18 cellular contexts compared by ENCODE assay signal in genomic region chr15:41829959-41830646, GRCh38. TPM values are rescaled to one million over a fixed set of nuclear protein-coding genes. Genes with fewer than 3 reads are reported as not detected.
DNase-seq lines count a peak whose midpoint lies in the region; ATAC-seq and TF ChIP-seq lines count a peak whose summit lies in the region.
"Had no signal": no experiment of that assay in that cellular context is flagged by ENCODE, and none has a peak within 500 bp of the region (broad histone marks: within the 10 kb centered on the region; RNA-seq: fewer than 3 reads in every experiment).

No MANE protein-coding gene starts in this region.

- ATAC-seq in Right ventricle myocardium inferior (no peak), RWPE2 (ENCODE audit: low read depth) (no peak), GM19455 (IDR thresholded peaks at IDR 0.05; ENCODE audit: unreplicated experiment) (no peak)
- ATAC-seq: CD8-positive, alpha-beta T cell had no signal

- intact Hi-C loops in Right ventricle myocardium inferior (cut with DNase I) = loop anchor here (2.0 to 5.0 kb wide), 2 partner anchors 65 to 142 kb away; partner anchors contain the start of genes EHD4 and SPTBN5
- intact Hi-C loops in dorsolateral prefrontal cortex (cut with DNase I) = loop anchor here in 1 of 2 donors (5.0 to 10.0 kb wide), 3 partner anchors 67 to 273 kb away; partner anchors contain the start of genes EHD4 and TYRO3

- no peak for TF ChIP-seq CTCF in right atrium auricular region (IDR thresholded peaks at IDR 0.05)
- TF ChIP-seq CTCF in RWPE2 (IDR thresholded peaks at IDR 0.05; ENCODE audit: poor library complexity, severe bottlenecking) = no peak
- no peak for TF ChIP-seq CTCF in dorsolateral prefrontal cortex (IDR thresholded peaks at IDR 0.05 in 54 of 56, conservative IDR thresholded peaks at IDR 0.05 in 2 of 56; ENCODE audit: low read depth in 1 of 56, partially characterized antibody in 56 of 56)

- H3K9me3 ChIP-seq in right atrium auricular region (no peaks in the 10 kb centered on the region), RWPE2 (ENCODE audit: severe bottlenecking) (no peaks in the 10 kb centered on the region)
- H3K9me3 ChIP-seq: SJCRH30 had no signal

- H3K4me3 ChIP-seq in right atrium auricular region (no peak overlapping the region), RWPE2 (ENCODE audit: severe bottlenecking) (no peak overlapping the region), dorsolateral prefrontal cortex (peak overlapping the region in 1 of 59 donors; percentile 98)
- H3K4me3 ChIP-seq: SJCRH30 had no signal

- H3K27me3 ChIP-seq in right atrium auricular region (no peaks in the 10 kb centered on the region), RWPE2 (ENCODE audit: insufficient read depth, poor library complexity, severe bottlenecking) (no peaks in the 10 kb centered on the region), dorsolateral prefrontal cortex (no peaks in the 10 kb centered on the region)
- H3K27me3 ChIP-seq: SJCRH30 had no signal

- H3K4me1 ChIP-seq in right atrium auricular region (peaks cover 0 to 27% of the 10 kb centered on the region in 2 donors), RWPE2 (ENCODE audit: insufficient read depth, poor library complexity, severe bottlenecking) (peaks cover 38% of the 10 kb centered on the region)
- H3K4me1 ChIP-seq: SJCRH30 had no signal

- H3K27ac ChIP-seq in right atrium auricular region (no peak overlapping the region), RWPE2 (ENCODE audit: poor library complexity, severe bottlenecking) (peak overlapping the region; percentile 53), epithelial cell of prostate (peak overlapping the region; percentile 80), dorsolateral prefrontal cortex (peak overlapping the region in 8 of 59 donors; percentile 5 to 92 (median 34))
- H3K27ac ChIP-seq: SJCRH30 had no signal

- DNase-seq in Right ventricle myocardium inferior (ENCODE audit: missing footprints) = peak; percentile 68
- no peak for DNase-seq in right atrium auricular region (ENCODE audit: low spot score)
- DNase-seq in RWPE2 (ENCODE audit: low spot score) = no peak
- no peak for DNase-seq in epithelial cell of prostate (ENCODE audit: low read depth, low spot score)
- DNase-seq in kidney tubule cell (ENCODE audit: low spot score) = no peak
- DNase-seq in dorsolateral prefrontal cortex = no peak
- DNase-seq: ACHN; AML-193; CD8-positive, alpha-beta T cell; DMS79 treated with DMSO at 0.1 percent for 48 hours; HCEC 1CT; NCI-H1417 treated with DMSO at 0.1 percent for 48 hours; NCI-H1930; NCI-H2171; NCI-H446; NK-92 treated with Interleukin-12 subunit alpha and Interleukin-12 subunit beta, amount 100 ng/mL, for 24 hours; SJCRH30 had no signal

- peaks cover 5% of the 10 kb centered on the region for H3K36me3 ChIP-seq in right atrium auricular region
- peaks cover 12% of the 10 kb centered on the region for H3K36me3 ChIP-seq in RWPE2 (ENCODE audit: low read depth)
- H3K36me3 ChIP-seq: SJCRH30 had no signal

RNA-seq across cellular contexts. Expression of gene JMJD7, which starts 2.2 kb away (rescaled TPM):
- 12.6 TPM for total RNA-seq in Right ventricle myocardium inferior
- total RNA-seq in right atrium auricular region = 10 to 100 TPM in 1 of 2 donors, 1 to 10 TPM in 1; 6.4 to 11.7 TPM
- 10 to 100 TPM; 13.4 to 55.9 (median 25.6) TPM for total RNA-seq in dorsolateral prefrontal cortex

RNA-seq across cellular contexts. Expression of gene PLA2G4B, which starts 8.5 kb away (rescaled TPM):
- total RNA-seq in Right ventricle myocardium inferior (5.8 TPM), right atrium auricular region (1 to 10 TPM; 1.3 to 1.4 TPM), dorsolateral prefrontal cortex (10 to 100 TPM in 111 of 120 experiments, 1 to 10 TPM in 9; 5.4 to 41.6 (median 19.1) TPM)

RNA-seq across cellular contexts. Expression of gene MAPKBP1, which starts 55.8 kb away (rescaled TPM):
- total RNA-seq in Right ventricle myocardium inferior (14.4 TPM), right atrium auricular region (10 to 100 TPM; 10.5 TPM), dorsolateral prefrontal cortex (100 to 1,000 TPM in 22 of 120 experiments, 10 to 100 TPM in 98; 50.5 to 136 (median 77.6) TPM)

Comparison
In these comparisons a context has a peak if more than half of its experiments do, and no peak if none do; other contexts are left out.
1. H3K27ac ChIP-seq: peak in RWPE2 (single experiment) and epithelial cell of prostate (single experiment); none in right atrium auricular region (0 of 2).